In genomic region chr1:151825204-151825603, GRCh38 we compare ENCODE assay signal across 26 cellular contexts. TPM values are rescaled to one million over a fixed set of nuclear protein-coding genes. Genes with fewer than 3 reads are reported as not detected.
DNase-seq lines count a peak whose midpoint lies in the region; ATAC-seq and TF ChIP-seq lines count a peak whose summit lies in the region.
"Had no signal": no experiment of that assay in that cellular context is flagged by ENCODE, and none has a peak within 500 bp of the region (broad histone marks: within the 10 kb centered on the region; RNA-seq: fewer than 3 reads in every experiment).

No MANE protein-coding gene starts in this region.

- peaks cover 82% of the 10 kb centered on the region for H3K4me1 Mint-ChIP-seq in activated T-cell treated with anti-CD3 and anti-CD28 coated beads, Interleukin-2, amount 50 U/mL, for 4 hours (ENCODE audit: low read depth)
- peaks cover 60% of the 10 kb centered on the region for H3K4me1 Mint-ChIP-seq in activated CD8-positive, alpha-beta T cell treated with anti-CD3 and anti-CD28 coated beads, Interleukin-2, amount 10 ng/mL, durations not matched to agents 7 days and 5 days (ENCODE audit: low read depth)
- H3K4me1 Mint-ChIP-seq in CD14-positive monocyte (peaks cover 28% of the 10 kb centered on the region), glutamatergic neuron (ENCODE audit: low read depth, unreplicated experiment) (peaks cover 7% of the 10 kb centered on the region)

- no peak overlapping the region for H4K5ac ChIP-seq in mesendoderm (ENCODE audit: low read length)

- POLR2A ChIA-PET in activated CD8-positive, alpha-beta T cell treated with anti-CD3 and anti-CD28 coated beads, Interleukin-2, amount 10 ng/mL, durations not matched to agents 7 days and 5 days (lab: Charles Lee) = no interaction called here

- no peaks in the 10 kb centered on the region for H3K36me3 ChIP-seq in mesendoderm (ENCODE audit: control insufficient read depth, insufficient read depth, low read length)
- peaks cover 5% of the 10 kb centered on the region for H3K36me3 ChIP-seq in upper lobe of right lung
- H3K36me3 ChIP-seq: neutrophil, WERI-Rb-1 had no signal

- H3K4me2 ChIP-seq in mesendoderm (ENCODE audit: low read length) = no peak overlapping the region
- H3K4me2 ChIP-seq: smooth muscle cell had no signal

- H3K4me1 ChIP-seq in mesendoderm (ENCODE audit: control insufficient read depth, low read depth, low read length) (peaks cover 37% of the 10 kb centered on the region), upper lobe of right lung (peaks cover 18% of the 10 kb centered on the region)

- CTCF ChIA-PET in activated CD8-positive, alpha-beta T cell treated with anti-CD3 and anti-CD28 coated beads, Interleukin-2, amount 10 ng/mL, durations not matched to agents 7 days and 5 days (lab: Charles Lee) = interaction anchor here (1.0 kb wide), 1 partner anchor 11 kb away, joined by 4 read pairs; no protein-coding TSS in a partner anchor

- H4K8ac ChIP-seq in mesendoderm (ENCODE audit: low read depth, low read length) = no peak overlapping the region

- H2BK5ac ChIP-seq in mesendoderm (ENCODE audit: low read length) = no peak overlapping the region

- H3K23ac ChIP-seq in mesendoderm (ENCODE audit: low read length) = no peak overlapping the region

- no peak overlapping the region for H3K27ac Mint-ChIP-seq in activated CD8-positive, alpha-beta T cell treated with anti-CD3 and anti-CD28 coated beads, Interleukin-2, amount 10 ng/mL, durations not matched to agents 7 days and 5 days
- no peak overlapping the region for H3K27ac Mint-ChIP-seq in CD14-positive monocyte
- H3K27ac Mint-ChIP-seq in glutamatergic neuron (ENCODE audit: unreplicated experiment) = no peak overlapping the region

- H3K9me3 Mint-ChIP-seq in activated T-cell treated with anti-CD3 and anti-CD28 coated beads, Interleukin-2, amount 50 U/mL, for 4 hours = no peaks in the 10 kb centered on the region
- no peaks in the 10 kb centered on the region for H3K9me3 Mint-ChIP-seq in activated CD8-positive, alpha-beta T cell treated with anti-CD3 and anti-CD28 coated beads, Interleukin-2, amount 10 ng/mL, durations not matched to agents 7 days and 5 days (ENCODE audit: insufficient read depth)
- H3K9me3 Mint-ChIP-seq in CD14-positive monocyte (no peaks in the 10 kb centered on the region), glutamatergic neuron (ENCODE audit: unreplicated experiment) (peaks cover 6% of the 10 kb centered on the region)

- no peaks in the 10 kb centered on the region for H3K27me3 ChIP-seq in mesendoderm (ENCODE audit: insufficient read depth, low read length, poor library complexity)
- H3K27me3 ChIP-seq in upper lobe of right lung = no peaks in the 10 kb centered on the region

- H3K4ac ChIP-seq in mesendoderm (ENCODE audit: low read depth, low read length) = no peak overlapping the region

- H3K4me3 ChIP-seq in mesendoderm (ENCODE audit: low read length) (no peak overlapping the region), upper lobe of right lung (peak overlapping the region; percentile 3)
- H3K4me3 ChIP-seq: smooth muscle cell had no signal

- DNase-seq in activated T-cell treated with anti-CD3 and anti-CD28 coated beads, Interleukin-2, amount 50 U/mL, for 4 hours = no peak
- no peak for DNase-seq in activated T-cell treated with anti-CD3 and anti-CD28 coated beads, Interleukin-2, amount 50 U/mL, for 1 hour
- DNase-seq in activated CD8-positive, alpha-beta T cell treated with anti-CD3 and anti-CD28 coated beads, Interleukin-2, amount 10 ng/mL, durations not matched to agents 7 days and 5 days = no peak
- DNase-seq in mesendoderm (no peak), upper lobe of right lung (no peak), CD14-positive monocyte (ENCODE audit: low spot score) (no peak), glutamatergic neuron (no peak)
- DNase-seq: activated effector memory CD4-positive, alpha-beta T cell treated with anti-CD3 and anti-CD28 coated beads, Interleukin-2, amount 50 U/mL, for 16 hours; amniotic stem cell; DMS79; NCI-H1417; NCI-H2107; NK-92 treated with Interleukin-12 subunit alpha and Interleukin-12 subunit beta, amount 100 ng/mL, for 24 hours; stimulated activated CD4-positive, alpha-beta T cell treated with anti-CD3 and anti-CD28 coated beads, Interleukin-2, amount 100 ng/mL, for 48 hours; stimulated activated naive CD8-positive, alpha-beta T cell treated with anti-CD3 and anti-CD28 coated beads, Interleukin-15, Interleukin-2, amounts not matched to agents 100 U/mL and 50 U/mL, for 24 hours had no signal

- H2AK5ac ChIP-seq in mesendoderm (ENCODE audit: low read length) = no peak overlapping the region

- no peak overlapping the region for H3K18ac ChIP-seq in mesendoderm (ENCODE audit: low read length)

- H2BK120ac ChIP-seq in mesendoderm (ENCODE audit: low read depth, low read length) = no peak overlapping the region

- no CpG with 5 or more reads among the region's 9 CpGs for WGBS in mesendoderm (ENCODE audit: extremely low coverage, insufficient coverage, low lambda C conversion rate)

- no peaks in the 10 kb centered on the region for H3K27me3 Mint-ChIP-seq in activated T-cell treated with anti-CD3 and anti-CD28 coated beads, Interleukin-2, amount 50 U/mL, for 4 hours (ENCODE audit: low read depth)
- peaks cover 2% of the 10 kb centered on the region for H3K27me3 Mint-ChIP-seq in activated CD8-positive, alpha-beta T cell treated with anti-CD3 and anti-CD28 coated beads, Interleukin-2, amount 10 ng/mL, durations not matched to agents 7 days and 5 days (ENCODE audit: low read depth)
- H3K27me3 Mint-ChIP-seq in CD14-positive monocyte (ENCODE audit: low read depth in 3 of 3) (peaks cover 2 to 13% (median 4%) of the 10 kb centered on the region in 3 donors), glutamatergic neuron (ENCODE audit: unreplicated experiment) (peaks cover 19% of the 10 kb centered on the region)

- H3K56ac ChIP-seq in mesendoderm (ENCODE audit: low read length) = peak overlapping the region; percentile 59

- no peaks in the 10 kb centered on the region for H3K79me2 ChIP-seq in mesendoderm (ENCODE audit: control insufficient read depth, insufficient read depth, low read length)

- no peak for TF ChIP-seq CTCF in upper lobe of right lung (IDR thresholded peaks at IDR 0.05)
- TF ChIP-seq CTCF in CD14-positive monocyte (IDR thresholded peaks at IDR 0.05) = no peak
- no peak for TF ChIP-seq CTCF in glutamatergic neuron (IDR thresholded peaks at IDR 0.05; ENCODE audit: partially characterized antibody, unreplicated experiment)

- H2BK15ac ChIP-seq in mesendoderm (replicated peaks; ENCODE audit: low read depth) = no peak overlapping the region

- no peak overlapping the region for H3K9ac ChIP-seq in mesendoderm (ENCODE audit: low read length)

- H3K27ac ChIP-seq in mesendoderm (ENCODE audit: low read depth, low read length) = no peak overlapping the region
- no peak overlapping the region for H3K27ac ChIP-seq in upper lobe of right lung
- H3K27ac ChIP-seq: neutrophil, WERI-Rb-1 had no signal

- H3K36me3 Mint-ChIP-seq in activated T-cell treated with anti-CD3 and anti-CD28 coated beads, Interleukin-2, amount 50 U/mL, for 4 hours (ENCODE audit: insufficient read depth) = no peaks in the 10 kb centered on the region
- no peaks in the 10 kb centered on the region for H3K36me3 Mint-ChIP-seq in activated CD8-positive, alpha-beta T cell treated with anti-CD3 and anti-CD28 coated beads, Interleukin-2, amount 10 ng/mL, durations not matched to agents 7 days and 5 days (ENCODE audit: low read depth)
- H3K36me3 Mint-ChIP-seq in CD14-positive monocyte = no peaks in the 10 kb centered on the region
- no peaks in the 10 kb centered on the region for H3K36me3 Mint-ChIP-seq in glutamatergic neuron (ENCODE audit: unreplicated experiment)

- ATAC-seq in activated T-cell treated with anti-CD3 and anti-CD28 coated beads, Interleukin-2, amount 50 U/mL, for 4 hours = no peak
- no peak for ATAC-seq in activated CD8-positive, alpha-beta T cell treated with anti-CD3 and anti-CD28 coated beads, Interleukin-2, amount 10 ng/mL, durations not matched to agents 7 days and 5 days
- no peak for ATAC-seq in upper lobe of right lung
- no peak for ATAC-seq in HG03520 (IDR thresholded peaks at IDR 0.05; ENCODE audit: unreplicated experiment)
- ATAC-seq: HCT116, Panc1 had no signal

- no peaks in the 10 kb centered on the region for H3K79me1 ChIP-seq in mesendoderm (ENCODE audit: low read length)

- H3K9me3 ChIP-seq in upper lobe of right lung = no peaks in the 10 kb centered on the region
- H3K9me3 ChIP-seq: neutrophil had no signal

- intact Hi-C loops in upper lobe of right lung (cut with DNase I) (no loop called here), CD14-positive monocyte (cut with micrococcal nuclease) (no loop called here)

- H3K4me3 Mint-ChIP-seq in activated T-cell treated with anti-CD3 and anti-CD28 coated beads, Interleukin-2, amount 50 U/mL, for 4 hours = peak overlapping the region; percentile 80
- peak overlapping the region; percentile 12 for H3K4me3 Mint-ChIP-seq in activated CD8-positive, alpha-beta T cell treated with anti-CD3 and anti-CD28 coated beads, Interleukin-2, amount 10 ng/mL, durations not matched to agents 7 days and 5 days
- H3K4me3 Mint-ChIP-seq in CD14-positive monocyte (no peak overlapping the region), glutamatergic neuron (ENCODE audit: unreplicated experiment) (no peak overlapping the region)

RNA-seq across cellular contexts. Expression of gene RORC, which starts 6.4 kb away (rescaled TPM):
- 1 to 10 TPM; 1.1 to 5.1 (median 3.7) TPM for total RNA-seq in activated T-cell treated with anti-CD3 and anti-CD28 coated beads, Interleukin-2, amount 50 U/mL, for 4 hours
- 1 to 10 TPM; 2.4 to 2.7 TPM for total RNA-seq in activated CD8-positive, alpha-beta T cell treated with anti-CD3 and anti-CD28 coated beads, Interleukin-2, amount 10 ng/mL, durations not matched to agents 7 days and 5 days
- 0.25 TPM for polyA plus RNA-seq in mesendoderm (2013, experiment 1 of 2)
- polyA plus RNA-seq in mesendoderm (2013, experiment 2 of 2) = 0.25 TPM
- 16.4 TPM for total RNA-seq in upper lobe of right lung
- polyA plus RNA-seq in CD14-positive monocyte = not detected
- not detected for total RNA-seq in glutamatergic neuron (ENCODE audit: unreplicated experiment)
- total RNA-seq: dermis microvascular lymphatic vessel endothelial cell, smooth muscle cell had no signal
- polyA plus RNA-seq: smooth muscle cell had no signal

RNA-seq across cellular contexts. Expression of gene C2CD4D, which starts 14.4 kb away (rescaled TPM):
- total RNA-seq in activated T-cell treated with anti-CD3 and anti-CD28 coated beads, Interleukin-2, amount 50 U/mL, for 4 hours = under 1 TPM; 0.33 to 0.90 (median 0.87) TPM
- under 1 TPM; 0.23 to 0.26 TPM for total RNA-seq in activated CD8-positive, alpha-beta T cell treated with anti-CD3 and anti-CD28 coated beads, Interleukin-2, amount 10 ng/mL, durations not matched to agents 7 days and 5 days
- polyA plus RNA-seq in mesendoderm (2013, experiment 1 of 2) = 0.63 TPM
- polyA plus RNA-seq in mesendoderm (2013, experiment 2 of 2) = 0.55 TPM
- total RNA-seq in upper lobe of right lung = 0.29 TPM
- not detected for polyA plus RNA-seq in CD14-positive monocyte
- total RNA-seq in glutamatergic neuron (ENCODE audit: unreplicated experiment) = not detected
- total RNA-seq: NCI-H460, smooth muscle cell had no signal
- polyA plus RNA-seq: smooth muscle cell had no signal

RNA-seq across cellular contexts. Expression of gene LINGO4, which starts 20.0 kb away (rescaled TPM):
- total RNA-seq in activated T-cell treated with anti-CD3 and anti-CD28 coated beads, Interleukin-2, amount 50 U/mL, for 4 hours = under 1 TPM; 0.08 to 0.16 (median 0.16) TPM
- under 1 TPM; 0.16 to 0.32 TPM for total RNA-seq in activated CD8-positive, alpha-beta T cell treated with anti-CD3 and anti-CD28 coated beads, Interleukin-2, amount 10 ng/mL, durations not matched to agents 7 days and 5 days
- polyA plus RNA-seq in mesendoderm (2013, experiment 1 of 2) = not detected
- polyA plus RNA-seq in mesendoderm (2013, experiment 2 of 2) = 0.01 TPM
- total RNA-seq in upper lobe of right lung = 0.29 TPM
- not detected for polyA plus RNA-seq in CD14-positive monocyte
- total RNA-seq in glutamatergic neuron (ENCODE audit: unreplicated experiment) = not detected
- total RNA-seq: dermis microvascular lymphatic vessel endothelial cell; NCI-H460; smooth muscle cell; T-helper 2 cell treated with Interferon-gamma antibody and Interleukin-4, amounts not matched to agents 100 ng/mL and 5 ng/mL, for 36 hours had no signal
- polyA plus RNA-seq: smooth muscle cell had no signal

RNA-seq across cellular contexts. Expression of gene THEM5, which starts 28.3 kb away (rescaled TPM):
- total RNA-seq in activated T-cell treated with anti-CD3 and anti-CD28 coated beads, Interleukin-2, amount 50 U/mL, for 4 hours = not detected
- total RNA-seq in activated CD8-positive, alpha-beta T cell treated with anti-CD3 and anti-CD28 coated beads, Interleukin-2, amount 10 ng/mL, durations not matched to agents 7 days and 5 days = not detected
- not detected for polyA plus RNA-seq in mesendoderm (2013, experiment 1 of 2)
- not detected for polyA plus RNA-seq in mesendoderm (2013, experiment 2 of 2)
- total RNA-seq in upper lobe of right lung (not detected), glutamatergic neuron (ENCODE audit: unreplicated experiment) (not detected)
- not detected for polyA plus RNA-seq in CD14-positive monocyte
- total RNA-seq: activated CD8-positive, alpha-beta memory T cell treated with anti-CD3 and anti-CD28 coated beads for 36 hours; dermis microvascular lymphatic vessel endothelial cell; mucosa of gallbladder; NCI-H460; T-helper 2 cell treated with Interferon-gamma antibody and Interleukin-4, amounts not matched to agents 100 ng/mL and 5 ng/mL, for 36 hours had no signal

RNA-seq across cellular contexts. Expression of gene TDRKH, which starts 34.9 kb away (rescaled TPM):
- 10 to 100 TPM in 2 of 3 donors, 1 to 10 TPM in 1; 9.6 to 10.4 (median 10.1) TPM for total RNA-seq in activated T-cell treated with anti-CD3 and anti-CD28 coated beads, Interleukin-2, amount 50 U/mL, for 4 hours
- 10 to 100 TPM; 14.6 to 16.4 TPM for total RNA-seq in activated CD8-positive, alpha-beta T cell treated with anti-CD3 and anti-CD28 coated beads, Interleukin-2, amount 10 ng/mL, durations not matched to agents 7 days and 5 days
- 11.8 TPM for polyA plus RNA-seq in mesendoderm (2013, experiment 1 of 2)
- 11.6 TPM for polyA plus RNA-seq in mesendoderm (2013, experiment 2 of 2)
- 12.8 TPM for total RNA-seq in upper lobe of right lung
- 1 to 10 TPM; 1.1 to 1.6 TPM for polyA plus RNA-seq in CD14-positive monocyte
- 40.1 TPM for total RNA-seq in glutamatergic neuron (ENCODE audit: unreplicated experiment)

Comparison
In these comparisons a context has a peak if more than half of its experiments do, and no peak if none do; other contexts are left out.
1. H3K4me3 Mint-ChIP-seq: peak in activated T-cell treated with anti-CD3 and anti-CD28 coated beads, Interleukin-2, amount 50 U/mL, for 4 hours (single experiment) and activated CD8-positive, alpha-beta T cell treated with anti-CD3 and anti-CD28 coated beads, Interleukin-2, amount 10 ng/mL, durations not matched to agents 7 days and 5 days (single experiment); none in CD14-positive monocyte (0 of 2) and glutamatergic neuron (single experiment).